In the genomic region with DNA sequence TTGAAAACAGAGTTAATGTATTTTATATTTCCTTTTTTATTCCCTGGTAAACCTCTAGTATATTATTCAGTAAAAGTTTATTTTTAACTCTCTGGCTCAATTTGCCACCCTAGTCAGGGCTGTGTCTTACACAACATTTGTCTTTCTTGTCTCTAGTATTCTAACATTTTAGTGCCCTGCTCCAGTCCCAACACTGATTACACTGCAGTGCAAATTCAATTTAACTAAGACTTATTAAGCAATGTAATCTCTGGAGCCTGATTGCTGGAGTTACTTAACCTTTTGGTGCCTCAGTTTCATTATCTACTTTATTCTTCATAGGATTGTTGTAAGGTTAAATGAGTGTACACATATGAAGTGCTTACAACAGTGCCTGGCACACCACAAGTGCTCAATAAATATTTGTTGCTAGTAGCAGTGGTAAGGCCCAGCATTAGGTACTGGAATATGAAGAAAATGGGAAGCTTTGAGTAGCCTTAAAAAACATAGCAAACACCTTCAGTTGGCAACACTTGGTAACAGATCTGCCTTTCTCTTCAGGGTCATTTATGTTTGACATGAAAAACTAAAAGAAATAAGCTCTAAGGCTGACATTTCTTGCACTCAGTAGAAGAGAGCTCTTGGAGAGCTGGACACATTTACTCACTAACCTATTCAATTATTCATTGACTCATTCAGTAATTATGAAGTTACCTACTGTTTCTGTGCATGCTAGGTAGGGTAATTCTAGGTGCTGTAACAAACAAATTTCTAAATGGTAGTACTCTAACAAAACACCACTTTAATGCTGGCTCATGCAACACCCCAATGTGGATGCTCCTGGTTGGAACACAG, we compare ENCODE assay signal across 29 cellular contexts.
"Had no signal": no experiment of that assay in that cellular context is flagged by ENCODE, and none has a peak within 500 bp of the region (broad histone marks: within the 10 kb centered on the region; RNA-seq: fewer than 3 reads in every experiment).

No MANE protein-coding gene starts in this region.

- H3K36me3 Mint-ChIP-seq: mesothelial cell of epicardium; naive B cell; stimulated activated naive B cell treated with anti-CD40 and anti-IgM and Interleukin-4, amounts not matched to agents 10 μg/mL and 1 μg/mL and 100 μg/mL, for 72 hours had no signal

- H3K27ac ChIP-seq: colonic mucosa, esophagus squamous epithelium, heart right ventricle, psoas muscle, skin epidermis, spleen, thoracic aorta, tibial nerve, upper lobe of left lung, uterus had no signal

- H3K27me3 Mint-ChIP-seq: dendritic cell treated with granulocyte-macrophage colony-stimulating factor and Interleukin-4, amounts not matched to agents 40 ng/mL and 50 ng/mL, for 4 days; naive B cell; natural killer cell treated with Interleukin-12 subunit alpha and Interleukin-12 subunit beta and Interleukin-15 and Interleukin-18, amount 100 ng/mL, for 72 hours; stimulated activated naive B cell treated with anti-CD40 and anti-IgM and Interleukin-4, amounts not matched to agents 10 μg/mL and 1 μg/mL and 100 μg/mL, for 72 hours; stimulated activated naive CD8-positive, alpha-beta T cell treated with anti-CD3 and anti-CD28 coated beads, Interleukin-15, Interleukin-2, amounts not matched to agents 100 ng/mL and 50 ng/mL, for 24 hours had no signal

- FAIRE-seq: endothelial cell of umbilical vein, islet of Langerhans had no signal

- H3K4me1 ChIP-seq: colonic mucosa, esophagus squamous epithelium, psoas muscle, spleen, uterus had no signal

- H3K4me3 Mint-ChIP-seq: dendritic cell treated with granulocyte-macrophage colony-stimulating factor and Interleukin-4, amounts not matched to agents 40 ng/mL and 50 ng/mL, for 4 days; mesothelial cell of epicardium; naive B cell; natural killer cell treated with Interleukin-12 subunit alpha and Interleukin-12 subunit beta and Interleukin-15 and Interleukin-18, amount 100 ng/mL, for 72 hours; stimulated activated naive B cell treated with anti-CD40 and anti-IgM and Interleukin-4, amounts not matched to agents 10 μg/mL and 1 μg/mL and 100 μg/mL, for 72 hours; stimulated activated naive CD8-positive, alpha-beta T cell treated with anti-CD3 and anti-CD28 coated beads, Interleukin-15, Interleukin-2, amounts not matched to agents 100 ng/mL and 50 ng/mL, for 24 hours had no signal

- H3K9me3 Mint-ChIP-seq: mesothelial cell of epicardium had no signal

- H3K4me1 Mint-ChIP-seq: mesothelial cell of epicardium; naive B cell; stimulated activated naive B cell treated with anti-CD40 and anti-IgM and Interleukin-4, amounts not matched to agents 10 μg/mL and 1 μg/mL and 100 μg/mL, for 72 hours had no signal

- H3K27me3 ChIP-seq: colonic mucosa, esophagus squamous epithelium, heart right ventricle, spleen, tibial nerve, upper lobe of left lung, uterus had no signal

- H3K4me3 ChIP-seq: colonic mucosa, esophagus squamous epithelium, heart right ventricle, mucosa of descending colon, psoas muscle, skin epidermis, spleen, thoracic aorta, tibial nerve, upper lobe of left lung, uterus had no signal

- H3K9me3 ChIP-seq: colonic mucosa, esophagus squamous epithelium, mucosa of descending colon, psoas muscle, thoracic aorta, tibial nerve, upper lobe of left lung, uterus had no signal

- H3K27ac Mint-ChIP-seq: dendritic cell treated with granulocyte-macrophage colony-stimulating factor and Interleukin-4, amounts not matched to agents 40 ng/mL and 50 ng/mL, for 4 days; mesothelial cell of epicardium; naive B cell; natural killer cell treated with Interleukin-12 subunit alpha and Interleukin-12 subunit beta and Interleukin-15 and Interleukin-18, amount 100 ng/mL, for 72 hours; stimulated activated naive B cell treated with anti-CD40 and anti-IgM and Interleukin-4, amounts not matched to agents 10 μg/mL and 1 μg/mL and 100 μg/mL, for 72 hours; stimulated activated naive CD8-positive, alpha-beta T cell treated with anti-CD3 and anti-CD28 coated beads, Interleukin-15, Interleukin-2, amounts not matched to agents 100 ng/mL and 50 ng/mL, for 24 hours had no signal

- DNase-seq: colonic mucosa; effector CD8-positive, alpha-beta T cell; esophagus squamous epithelium; foreskin melanocyte; glutamatergic neuron; heart right ventricle; hippocampal formation; left cardiac atrium; left ventricle myocardium superior; mesenchymal stem cell; mucosa of descending colon; naive B cell; nucleus accumbens; psoas muscle; right cardiac atrium; spleen; stimulated activated CD4-positive, alpha-beta T cell treated with anti-CD3 and anti-CD28 coated beads, Interleukin-2, amount 100 ng/mL, for 48 hours; stimulated activated naive B cell treated with anti-CD40 and anti-IgM and Interleukin-4, amounts not matched to agents 10 μg/mL and 1 μg/mL and 100 μg/mL, for 72 hours; upper lobe of left lung; uterus had no signal

- ATAC-seq: heart right ventricle; left cardiac atrium; left ventricle myocardium superior; mucosa of descending colon; natural killer cell treated with Interleukin-12 subunit alpha and Interleukin-12 subunit beta and Interleukin-15 and Interleukin-18, amount 100 ng/mL, for 72 hours; psoas muscle; right cardiac atrium; stimulated activated naive B cell treated with anti-CD40 and anti-IgM and Interleukin-4, amounts not matched to agents 10 μg/mL and 1 μg/mL and 100 μg/mL, for 72 hours had no signal

- H3K36me3 ChIP-seq: colonic mucosa, esophagus squamous epithelium, heart right ventricle, spleen, thoracic aorta, tibial nerve, upper lobe of left lung, uterus had no signal
